In genomic region chr3:169744332-169745054, GRCh38 we compare ENCODE assay signal across 8 cellular contexts. TPM values are rescaled to one million over a fixed set of nuclear protein-coding genes. Genes with fewer than 3 reads are reported as not detected.
DNase-seq lines count a peak whose midpoint lies in the region; ATAC-seq, FAIRE-seq and TF ChIP-seq lines count a peak whose summit lies in the region.

No MANE protein-coding gene starts in this region.

- no peak overlapping the region for H4K8ac ChIP-seq in neuronal stem cell (ENCODE audit: low read depth, low read length)

- no peak overlapping the region for H3K4ac ChIP-seq in neuronal stem cell (ENCODE audit: low read length)

- H3K4me2 ChIP-seq in neuronal stem cell (ENCODE audit: insufficient read depth, low read length, poor library complexity, severe bottlenecking): no peak overlapping the region

- FAIRE-seq in G401.6 (lab: Jason Lieb, UNC) (peak; percentile 95), bronchial epithelial cell (lab: Jason Lieb, UNC) (no peak)

- H3K4me3 ChIP-seq in bronchial epithelial cell (ENCODE audit: low read depth, low read length) (no peak overlapping the region), neuronal stem cell (ENCODE audit: low read length in 2 of 2) (no peak overlapping the region)

- H2BK5ac ChIP-seq in neuronal stem cell (ENCODE audit: low read length): no peak overlapping the region

- H2AK5ac ChIP-seq in neuronal stem cell (ENCODE audit: low read depth, low read length): no peak overlapping the region

- no peak overlapping the region for H2BK120ac ChIP-seq in neuronal stem cell (ENCODE audit: low read depth, low read length)

- H3K36me3 Mint-ChIP-seq in activated T-helper 17 cell treated with anti-CD3 and anti-CD28 coated beads, Interleukin-2, amount 50 U/mL, for 72 hours (ENCODE audit: low read depth): no peaks in the 10 kb centered on the region

- H3K9me3 Mint-ChIP-seq in activated T-helper 17 cell treated with anti-CD3 and anti-CD28 coated beads, Interleukin-2, amount 50 U/mL, for 72 hours: no peaks in the 10 kb centered on the region

- no peak overlapping the region for H3K18ac ChIP-seq in neuronal stem cell (ENCODE audit: low read length)

- no peaks in the 10 kb centered on the region for H3K79me1 ChIP-seq in neuronal stem cell (ENCODE audit: low read depth, low read length)

- peaks cover 20% of the 10 kb centered on the region for H3K27me3 Mint-ChIP-seq in activated T-helper 17 cell treated with anti-CD3 and anti-CD28 coated beads, Interleukin-2, amount 50 U/mL, for 72 hours

- no CpG with 5 or more reads among the region's 1 CpG for WGBS in neuronal stem cell (ENCODE audit: extremely low coverage in 2 of 2, insufficient read length in 2 of 2, insufficient replicate concordance in 1 of 2), 2 donors

- H2BK12ac ChIP-seq in neuronal stem cell (ENCODE audit: low read length): no peak overlapping the region

- DNase-seq in MV-4-11 (lab: John Stamatoyannopoulos, UW) (peak; percentile 6), bronchial epithelial cell (ENCODE audit: low read depth) (peak; percentile 48), neuronal stem cell (ENCODE audit: low spot score) (peak; percentile 31)
- DNase-seq in stimulated activated naive CD8-positive, alpha-beta T cell treated with anti-CD3 and anti-CD28 coated beads, Interleukin-15, Interleukin-2, amounts not matched to agents 100 U/mL and 50 U/mL, for 24 hours: no peak

- H3K4me1 Mint-ChIP-seq in activated T-helper 17 cell treated with anti-CD3 and anti-CD28 coated beads, Interleukin-2, amount 50 U/mL, for 72 hours: peaks cover 7% of the 10 kb centered on the region

- H3K27me3 ChIP-seq in bronchial epithelial cell (ENCODE audit: control insufficient read depth, insufficient read depth, low read length) (no peaks in the 10 kb centered on the region), neuronal stem cell (ENCODE audit: control insufficient read depth in 3 of 3, insufficient read depth in 3 of 3, low read depth in 1 of 3, low read length in 3 of 3) (peaks cover 0 to 16% (median 0%) of the 10 kb centered on the region in 3 experiments)

- H3K9ac ChIP-seq in neuronal stem cell (ENCODE audit: low read depth, low read length, poor library complexity): no peak overlapping the region

- H3K36me3 ChIP-seq in bronchial epithelial cell (ENCODE audit: control insufficient read depth, insufficient read depth, low read length): no peaks in the 10 kb centered on the region
- no peaks in the 10 kb centered on the region for H3K36me3 ChIP-seq in neuronal stem cell (replicated peaks in 1 of 2; ENCODE audit: control insufficient read depth in 2 of 2, insufficient read depth in 2 of 2, low read length in 2 of 2)

- no peak for ATAC-seq in GM21381 (IDR thresholded peaks at IDR 0.05; ENCODE audit: unreplicated experiment)
- ATAC-seq in HG03457 (IDR thresholded peaks at IDR 0.05; ENCODE audit: unreplicated experiment): no peak
- no peak for ATAC-seq in activated T-helper 17 cell treated with anti-CD3 and anti-CD28 coated beads, Interleukin-2, amount 50 U/mL, for 72 hours (replicated peaks)
- no peak for ATAC-seq in stimulated activated naive CD8-positive, alpha-beta T cell treated with anti-CD3 and anti-CD28 coated beads, Interleukin-15, Interleukin-2, amounts not matched to agents 100 U/mL and 50 U/mL, for 24 hours

- H3K27ac Mint-ChIP-seq in activated T-helper 17 cell treated with anti-CD3 and anti-CD28 coated beads, Interleukin-2, amount 50 U/mL, for 72 hours: no peak overlapping the region

- H2AFZ ChIP-seq in neuronal stem cell (ENCODE audit: low read length): no peak overlapping the region

- no peak for TF ChIP-seq CTCF in bronchial epithelial cell (IDR thresholded peaks at IDR 0.05; ENCODE audit: insufficient read depth, low read length, severe bottlenecking)

- no peak overlapping the region for H3K14ac ChIP-seq in neuronal stem cell (ENCODE audit: low read length)

- H2BK15ac ChIP-seq in neuronal stem cell (ENCODE audit: low read length): no peak overlapping the region

- H3K9me3 ChIP-seq in neuronal stem cell (replicated peaks in 1 of 2; ENCODE audit: control insufficient read depth in 2 of 2, insufficient read depth in 1 of 2, low read depth in 1 of 2, low read length in 2 of 2): no peaks in the 10 kb centered on the region

- no peaks in the 10 kb centered on the region for H3K4me1 ChIP-seq in neuronal stem cell (ENCODE audit: control insufficient read depth in 2 of 2, insufficient read depth in 1 of 2, low read depth in 1 of 2, low read length in 2 of 2)

- H3K4me3 Mint-ChIP-seq in activated T-helper 17 cell treated with anti-CD3 and anti-CD28 coated beads, Interleukin-2, amount 50 U/mL, for 72 hours: no peak overlapping the region

- no peak overlapping the region for H3K23ac ChIP-seq in neuronal stem cell (ENCODE audit: low read depth, low read length, poor library complexity)

- no peak overlapping the region for H3K27ac ChIP-seq in neuronal stem cell (replicated peaks; ENCODE audit: low read length)

- H4K91ac ChIP-seq in neuronal stem cell (ENCODE audit: low read depth, low read length, poor library complexity): no peak overlapping the region

RNA-seq across cellular contexts. Expression of gene TERC, which starts 20.4 kb away (rescaled TPM):
- 118 and 346 TPM in 2 replicates for total RNA-seq in bronchial epithelial cell
- 2.2 TPM for polyA plus RNA-seq in neuronal stem cell (2013, experiment 1 of 2)
- polyA plus RNA-seq in neuronal stem cell (2013, experiment 2 of 2): 2.0 TPM
- 10 to 100 TPM; 14.5 to 14.9 TPM for total RNA-seq in activated T-helper 17 cell treated with anti-CD3 and anti-CD28 coated beads, Interleukin-2, amount 50 U/mL, for 72 hours

RNA-seq across cellular contexts. Expression of gene ACTRT3, which starts 24.9 kb away (rescaled TPM):
- total RNA-seq in bronchial epithelial cell: 0.64 and 1.1 TPM in 2 replicates
- polyA plus RNA-seq in neuronal stem cell (2013, experiment 1 of 2): 0.38 TPM
- polyA plus RNA-seq in neuronal stem cell (2013, experiment 2 of 2): 0.44 TPM
- total RNA-seq in activated T-helper 17 cell treated with anti-CD3 and anti-CD28 coated beads, Interleukin-2, amount 50 U/mL, for 72 hours: 1 to 10 TPM; 1.9 to 2.0 TPM

RNA-seq across cellular contexts. Expression of gene MYNN, which starts 28.7 kb away (rescaled TPM):
- total RNA-seq in bronchial epithelial cell: 31.6 TPM in 2 replicates
- 12.0 TPM for polyA plus RNA-seq in neuronal stem cell (2013, experiment 1 of 2)
- polyA plus RNA-seq in neuronal stem cell (2013, experiment 2 of 2): 12.9 TPM
- total RNA-seq in activated T-helper 17 cell treated with anti-CD3 and anti-CD28 coated beads, Interleukin-2, amount 50 U/mL, for 72 hours: 10 to 100 TPM; 11.8 to 15.0 TPM
